18 cellular contexts compared by ENCODE assay signal in genomic region chr3:160577093-160577492, GRCh38. TPM values are rescaled to one million over a fixed set of nuclear protein-coding genes. Genes with fewer than 3 reads are reported as not detected.
DNase-seq lines count a peak whose midpoint lies in the region; ATAC-seq, FAIRE-seq and TF ChIP-seq lines count a peak whose summit lies in the region.
"Had no signal": no experiment of that assay in that cellular context is flagged by ENCODE, and none has a peak within 500 bp of the region (broad histone marks: within the 10 kb centered on the region; RNA-seq: fewer than 3 reads in every experiment).

No MANE protein-coding gene starts in this region.

- peaks cover 5% of the 10 kb centered on the region for H3K36me3 Mint-ChIP-seq in endodermal cell (ENCODE audit: low read depth)

- H3K79me2 ChIP-seq in HCT116 (ENCODE audit: insufficient read depth, low read length) = no peaks in the 10 kb centered on the region

- H3K4me1 ChIP-seq in HCT116 (ENCODE audit: control insufficient read depth in 1 of 2, insufficient read depth in 2 of 2, low read length in 2 of 2) = no peaks in the 10 kb centered on the region
- peaks cover 0 to 12% (median 5%) of the 10 kb centered on the region in 3 donors for H3K4me1 ChIP-seq in skeletal muscle tissue (ENCODE audit: control insufficient read depth in 3 of 3, insufficient read depth in 3 of 3, low read length in 3 of 3)
- H3K4me1 ChIP-seq in endodermal cell (ENCODE audit: control insufficient read depth, insufficient read depth, low read length) = no peaks in the 10 kb centered on the region
- H3K4me1 ChIP-seq: BE2C had no signal

- H3K27me3 Mint-ChIP-seq in endodermal cell (ENCODE audit: insufficient read depth) = peaks cover 18% of the 10 kb centered on the region

- no peaks in the 10 kb centered on the region for H3K36me3 ChIP-seq in HCT116 (ENCODE audit: control insufficient read depth in 1 of 2, insufficient read depth in 2 of 2, low read length in 2 of 2)
- H3K36me3 ChIP-seq in skeletal muscle tissue (ENCODE audit: control insufficient read depth in 3 of 3, insufficient read depth in 3 of 3, low read length in 3 of 3) = no peaks in the 10 kb centered on the region
- H3K36me3 ChIP-seq in endodermal cell (ENCODE audit: control insufficient read depth, insufficient read depth, low read length) = no peaks in the 10 kb centered on the region
- H3K36me3 ChIP-seq: BE2C had no signal

- H3K4me3 Mint-ChIP-seq in endodermal cell = no peak overlapping the region
- H3K4me3 Mint-ChIP-seq: CD4-positive, CD25-positive, alpha-beta regulatory T cell; CD8-positive, alpha-beta memory T cell; GM23338 had no signal

- H3K27me3 ChIP-seq in HCT116 (ENCODE audit: insufficient read depth, low read length) (no peaks in the 10 kb centered on the region), skeletal muscle tissue (ENCODE audit: control insufficient read depth in 3 of 3, insufficient read depth in 3 of 3, low read length in 3 of 3) (no peaks in the 10 kb centered on the region), endodermal cell (ENCODE audit: control insufficient read depth, insufficient read depth, low read length, poor library complexity, severe bottlenecking) (no peaks in the 10 kb centered on the region)
- H3K27me3 ChIP-seq: BE2C had no signal

- BruUV-seq in HCT116 (replicated peaks; lab: Mats Ljungman, UMichigan) = no TSS peak

- POLR2A ChIA-PET in HCT116 (lab: Charles Lee) = no interaction called here

- TF ChIP-seq POLR2A in H54 (IDR thresholded peaks at IDR 0.05; ENCODE audit: low read depth, low read length) = no peak
- TF ChIP-seq POLR2A in HCT116 (IDR thresholded peaks at IDR 0.05; ENCODE audit: borderline replicate concordance, extremely low read depth, insufficient read depth, insufficient read length) = no peak

- TF ChIP-seq RAD21 in HCT116 (IDR thresholded peaks at IDR 0.05; ENCODE audit: low read depth) = no peak

- H3K27ac ChIP-seq in HCT116 (ENCODE audit: low read depth, low read length) = no peak overlapping the region
- H3K27ac ChIP-seq in skeletal muscle tissue (ENCODE audit: low read depth, low read length) = peak overlapping the region; percentile 19
- no peak overlapping the region for H3K27ac ChIP-seq in endodermal cell (ENCODE audit: low read depth, low read length)

- RAD21 ChIA-PET in HCT116 (lab: Charles Lee; ENCODE audit: low non-redundant PET in 1 of 2, low total read pairs in 2 of 2, uncharacterized antibody in 2 of 2, unreplicated experiment in 2 of 2) = no interaction called here

- ATAC-seq in HCT116 (no peak), left ventricle myocardium superior (peak; percentile 87)

- WGBS in endodermal cell (ENCODE audit: insufficient coverage in 1 of 2, insufficient read length in 1 of 2), 2 experiments = 70% methylated on average over 2 of the region's 2 CpGs; no CpG with 5 or more reads in 1 of the 2 experiments

- intact Hi-C loops in HCT116 (cut with micrococcal nuclease) (loop anchor here (1.0 to 10.0 kb wide), 3 partner anchors 365 to 848 kb away; partner anchors contain the start of gene NMD3), left ventricle myocardium superior (cut with micrococcal nuclease) (no loop called here)

- no peak overlapping the region for H3K9ac ChIP-seq in HCT116 (ENCODE audit: low read length)
- peak overlapping the region in 1 of 3 donors; percentile 5 for H3K9ac ChIP-seq in skeletal muscle tissue (ENCODE audit: low read depth in 1 of 3, low read length in 3 of 3)
- no peak overlapping the region for H3K9ac ChIP-seq in endodermal cell (ENCODE audit: extremely low read depth, low read length, poor library complexity, severe bottlenecking)

- H3K4me2 ChIP-seq in HCT116 (ENCODE audit: low read length) = no peak overlapping the region
- H3K4me2 ChIP-seq: GM23338 had no signal

- no peak overlapping the region for H3K4me3 ChIP-seq in HCT116 (replicated peaks in 1 of 2; ENCODE audit: low read depth in 1 of 2, low read length in 2 of 2)
- peak overlapping the region in 1 of 3 donors; percentile 34 for H3K4me3 ChIP-seq in skeletal muscle tissue (ENCODE audit: low read length in 3 of 3)
- no peak overlapping the region for H3K4me3 ChIP-seq in endodermal cell (ENCODE audit: low read length)
- H3K4me3 ChIP-seq: GM23338 had no signal

- peak; percentile 6 for FAIRE-seq in H54 (lab: Jason Lieb, UNC)
- FAIRE-seq: A204.1, G401.6, GM12891, GM19239, HTR-8/SVneo had no signal

- peak overlapping the region; percentile 81 for H2AFZ ChIP-seq in HCT116 (ENCODE audit: low read depth, low read length, poor library complexity, severe bottlenecking)
- H2AFZ ChIP-seq: GM23338 had no signal

- H3K4me1 Mint-ChIP-seq in endodermal cell = no peaks in the 10 kb centered on the region
- H3K4me1 Mint-ChIP-seq: CD8-positive, alpha-beta memory T cell; GM23338 had no signal

- H3K9me3 ChIP-seq in HCT116 (ENCODE audit: control insufficient read depth in 1 of 2, insufficient read depth in 1 of 2, low read depth in 1 of 2, low read length in 2 of 2) = no peaks in the 10 kb centered on the region
- H3K9me3 ChIP-seq in skeletal muscle tissue (ENCODE audit: control insufficient read depth in 3 of 3, low read length in 3 of 3) = no peaks in the 10 kb centered on the region
- peaks cover 11% of the 10 kb centered on the region for H3K9me3 ChIP-seq in endodermal cell (ENCODE audit: control insufficient read depth, low read length)
- H3K9me3 ChIP-seq: BE2C had no signal

- DNase-seq in H54 (ENCODE audit: insufficient read length, low spot score) = no peak
- no peak for DNase-seq in HCT116 (ENCODE audit: low read depth, low spot score)
- no peak for DNase-seq in left ventricle myocardium superior
- no peak for DNase-seq in endodermal cell
- no peak for DNase-seq in kidney glomerular epithelial cell (lab: John Stamatoyannopoulos, UW)
- DNase-seq: ACHN; BE2C; C1 segment of cervical spinal cord; CD4-positive, CD25-positive, alpha-beta regulatory T cell; CD8-positive, alpha-beta memory T cell; DMS 273 treated with DMSO at 0.1 percent for 48 hours had no signal

- TF ChIP-seq CTCF in HCT116 (IDR thresholded peaks at IDR 0.05 in 2 of 3, conservative IDR thresholded peaks at IDR 0.05 in 1 of 3; ENCODE audit: borderline replicate concordance in 1 of 3, insufficient read depth in 1 of 3, low read depth in 2 of 3, low read length in 2 of 3) (no peak), endodermal cell (conservative IDR thresholded peaks at IDR 0.05) (no peak)

- CTCF ChIA-PET in HCT116 (lab: Charles Lee) = interaction anchor here (0.6 to 0.7 kb wide), 2 partner anchors 9 to 368 kb away, joined by 3 read pairs; no protein-coding TSS in a partner anchor

- peaks cover 16% of the 10 kb centered on the region for H3K9me3 Mint-ChIP-seq in endodermal cell

- no peaks in the 10 kb centered on the region for H3K9me2 ChIP-seq in HCT116 (ENCODE audit: insufficient read depth)

- no peaks in the 10 kb centered on the region for H4K20me1 ChIP-seq in HCT116 (ENCODE audit: insufficient read depth)

- H3K27ac Mint-ChIP-seq in endodermal cell = no peak overlapping the region
- H3K27ac Mint-ChIP-seq: CD4-positive, CD25-positive, alpha-beta regulatory T cell; CD8-positive, alpha-beta memory T cell; GM23338 had no signal

TF ChIP-seq in HCT116, 20 proteins besides CTCF, POLR2A, EP300 and RAD21 (continues in another document):
- TF ChIP-seq EGR1 (IDR thresholded peaks at IDR 0.05; ENCODE audit: low read depth) = no peak
- no peak for TF ChIP-seq FOSL1 (IDR thresholded peaks at IDR 0.05; ENCODE audit: low read depth)
- no peak for TF ChIP-seq EZH2phosphoT487 (IDR thresholded peaks at IDR 0.05; ENCODE audit: borderline replicate concordance)
- TF ChIP-seq ZFX (IDR thresholded peaks at IDR 0.05) = no peak
- no peak for TF ChIP-seq SRF (IDR thresholded peaks at IDR 0.05; ENCODE audit: low read depth)
- TF ChIP-seq, protein P1, sequence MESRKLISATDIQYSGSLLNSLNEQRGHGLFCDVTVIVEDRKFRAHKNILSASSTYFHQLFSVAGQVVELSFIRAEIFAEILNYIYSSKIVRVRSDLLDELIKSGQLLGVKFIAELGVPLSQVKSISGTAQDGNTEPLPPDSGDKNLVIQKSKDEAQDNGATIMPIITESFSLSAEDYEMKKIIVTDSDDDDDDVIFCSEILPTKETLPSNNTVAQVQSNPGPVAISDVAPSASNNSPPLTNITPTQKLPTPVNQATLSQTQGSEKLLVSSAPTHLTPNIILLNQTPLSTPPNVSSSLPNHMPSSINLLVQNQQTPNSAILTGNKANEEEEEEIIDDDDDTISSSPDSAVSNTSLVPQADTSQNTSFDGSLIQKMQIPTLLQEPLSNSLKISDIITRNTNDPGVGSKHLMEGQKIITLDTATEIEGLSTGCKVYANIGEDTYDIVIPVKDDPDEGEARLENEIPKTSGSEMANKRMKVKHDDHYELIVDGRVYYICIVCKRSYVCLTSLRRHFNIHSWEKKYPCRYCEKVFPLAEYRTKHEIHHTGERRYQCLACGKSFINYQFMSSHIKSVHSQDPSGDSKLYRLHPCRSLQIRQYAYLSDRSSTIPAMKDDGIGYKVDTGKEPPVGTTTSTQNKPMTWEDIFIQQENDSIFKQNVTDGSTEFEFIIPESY (IDR thresholded peaks at IDR 0.05; ENCODE audit: extremely low read depth, insufficient replicate concordance, low read length) = no peak
- no peak for TF ChIP-seq ELF1 (IDR thresholded peaks at IDR 0.05; ENCODE audit: borderline replicate concordance, low read depth)
- no peak for TF ChIP-seq CBX3 (IDR thresholded peaks at IDR 0.05; ENCODE audit: low read depth)
- TF ChIP-seq YY1 (IDR thresholded peaks at IDR 0.05; ENCODE audit: extremely low read depth, insufficient replicate concordance, low read depth, low read length) = no peak
- TF ChIP-seq, protein P2, sequence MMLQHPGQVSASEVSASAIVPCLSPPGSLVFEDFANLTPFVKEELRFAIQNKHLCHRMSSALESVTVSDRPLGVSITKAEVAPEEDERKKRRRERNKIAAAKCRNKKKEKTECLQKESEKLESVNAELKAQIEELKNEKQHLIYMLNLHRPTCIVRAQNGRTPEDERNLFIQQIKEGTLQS (IDR thresholded peaks at IDR 0.05) = no peak
- TF ChIP-seq TCF7L2 (IDR thresholded peaks at IDR 0.05; ENCODE audit: borderline replicate concordance, extremely low read depth, insufficient read depth, insufficient read length) = no peak
- TF ChIP-seq ZNF274 (IDR thresholded peaks at IDR 0.05; ENCODE audit: low read depth, low read length) = no peak
- no peak for TF ChIP-seq EZH2 (IDR thresholded peaks at IDR 0.05)

RNA-seq across cellular contexts. Expression of gene KPNA4, which starts 11.7 kb away (rescaled TPM):
- 43.1 TPM for total RNA-seq in HCT116 (2021; ENCODE audit: unreplicated experiment)
- 8.0 and 10.1 TPM in 2 replicates for polyA plus RNA-seq in HCT116 (2012)
- total RNA-seq in left ventricle myocardium superior = 139 TPM
- total RNA-seq in skeletal muscle tissue = 25.6 TPM
- 10 to 100 TPM; 65.2 to 73.0 TPM for total RNA-seq in endodermal cell
- 33.9 TPM for polyA plus RNA-seq in endodermal cell (2013, experiment 1 of 2)
- polyA plus RNA-seq in endodermal cell (2013, experiment 2 of 2) = 32.1 TPM
